Comparison of ENCODE assay signal across 8 cellular contexts in genomic region chr1:201917362-201918033, GRCh38. TPM values are rescaled to one million over a fixed set of nuclear protein-coding genes. Genes with fewer than 3 reads are reported as not detected.
DNase-seq lines count a peak whose midpoint lies in the region; ATAC-seq, FAIRE-seq and TF ChIP-seq lines count a peak whose summit lies in the region.
"Had no signal": no experiment of that assay in that cellular context is flagged by ENCODE, and none has a peak within 500 bp of the region (broad histone marks: within the 10 kb centered on the region; RNA-seq: fewer than 3 reads in every experiment).

No MANE protein-coding gene starts in this region.

- no peak for FAIRE-seq in RCC 7860 (lab: Jason Lieb, UNC)

- H3K36me3 ChIP-seq in mucosa of descending colon (ENCODE audit: low read depth) (no peaks in the 10 kb centered on the region), upper lobe of right lung (no peaks in the 10 kb centered on the region)

- POLR2A ChIA-PET in HEK293T (lab: Yijun Ruan, JAX) = interaction anchor here (1.5 kb wide), 1 partner anchor 65 kb away, joined by 4 read pairs; the partner anchor contains the start of gene RNPEP

- CTCF ChIA-PET in HEK293T (lab: Yijun Ruan, JAX) = interaction anchor here (0.6 kb wide), 2 partner anchors 47 to 167 kb away, joined by 3 read pairs; no protein-coding TSS in a partner anchor

- ATAC-seq in mucosa of descending colon = peak; percentile 53
- peak; percentile 22 for ATAC-seq in upper lobe of right lung
- ATAC-seq in HG02938 (IDR thresholded peaks at IDR 0.05; ENCODE audit: unreplicated experiment) = no peak
- ATAC-seq in HG03432 (IDR thresholded peaks at IDR 0.05; ENCODE audit: unreplicated experiment) = no peak

- no peaks in the 10 kb centered on the region for H3K27me3 ChIP-seq in upper lobe of right lung

- H3K9me3 ChIP-seq in mucosa of descending colon (no peaks in the 10 kb centered on the region), upper lobe of right lung (no peaks in the 10 kb centered on the region)

- DNase-seq in RCC 7860 (ENCODE audit: low spot score) (peak; percentile 6), epithelial cell of esophagus (ENCODE audit: low read depth) (peak; percentile 55), mucosa of descending colon (no peak), upper lobe of right lung (no peak), HEK293T (ENCODE audit: extremely low spot score) (no peak)
- DNase-seq: NCI-H1694 treated with DMSO at 0.1 percent for 48 hours had no signal

- H3K4me1 ChIP-seq in mucosa of descending colon (ENCODE audit: low read depth) (no peaks in the 10 kb centered on the region), upper lobe of right lung (peaks cover 17% of the 10 kb centered on the region)

- H3K4me3 ChIP-seq in epithelial cell of esophagus (ENCODE audit: low read length) (no peak overlapping the region), mucosa of descending colon (no peak overlapping the region), upper lobe of right lung (no peak overlapping the region)

- TF ChIP-seq CTCF in epithelial cell of esophagus (IDR thresholded peaks at IDR 0.05; ENCODE audit: insufficient read depth, low read depth, low read length, missing control alignments) (no peak), mucosa of descending colon (IDR thresholded peaks at IDR 0.05) (no peak), upper lobe of right lung (IDR thresholded peaks at IDR 0.05) (no peak)

- intact Hi-C loops in mucosa of descending colon (cut with DNase I, micrococcal nuclease) = no loop called here
- intact Hi-C loops in upper lobe of right lung (cut with DNase I) = no loop called here

- H3K27ac ChIP-seq in upper lobe of right lung = peak overlapping the region; percentile 75

TF ChIP-seq in HEK293T, 16 proteins besides CTCF, POLR2A, EP300 and RAD21:
- TF ChIP-seq L3MBTL2 (conservative IDR thresholded peaks at IDR 0.05) (no peak), ARNT (IDR thresholded peaks at IDR 0.05) (no peak), HDGF (IDR thresholded peaks at IDR 0.05; ENCODE audit: borderline replicate concordance) (no peak), LEF1 (IDR thresholded peaks at IDR 0.05; ENCODE audit: borderline replicate concordance) (no peak), BHLHE40 (IDR thresholded peaks at IDR 0.05; ENCODE audit: borderline replicate concordance) (no peak), TARDBP (IDR thresholded peaks at IDR 0.05) (no peak), FOXM1 (IDR thresholded peaks at IDR 0.05; ENCODE audit: borderline replicate concordance) (no peak)

RNA-seq across cellular contexts. Expression of gene SHISA4, which starts 28.8 kb away (rescaled TPM):
- total RNA-seq in mucosa of descending colon (10 to 100 TPM in 1 of 3 donors, 1 to 10 TPM in 2; 1.2 to 12.4 (median 4.0) TPM), upper lobe of right lung (8.6 TPM)

RNA-seq across cellular contexts. Expression of gene LMOD1, which starts 28.9 kb away (rescaled TPM):
- total RNA-seq in mucosa of descending colon (100 to 1,000 TPM in 1 of 3 donors, 10 to 100 TPM in 2; 11.6 to 442 (median 37.4) TPM), upper lobe of right lung (38.3 TPM)

RNA-seq across cellular contexts. Expression of gene TIMM17A, which starts 37.8 kb away (rescaled TPM):
- 10 to 100 TPM; 41.1 to 59.5 (median 49.9) TPM for total RNA-seq in mucosa of descending colon
- 33.9 TPM for total RNA-seq in upper lobe of right lung

Comparison
In these comparisons a context has a peak if more than half of its experiments do, and no peak if none do; other contexts are left out.
1. DNase-seq: peak in RCC 7860 (single experiment) and epithelial cell of esophagus (single experiment); none in mucosa of descending colon (0 of 3), upper lobe of right lung (single experiment) and HEK293T (single experiment).
2. ATAC-seq: peak in mucosa of descending colon (single experiment) and upper lobe of right lung (single experiment); none in HG02938 (single experiment) and HG03432 (single experiment).